8 cellular contexts compared by ENCODE assay signal in the genomic region with DNA sequence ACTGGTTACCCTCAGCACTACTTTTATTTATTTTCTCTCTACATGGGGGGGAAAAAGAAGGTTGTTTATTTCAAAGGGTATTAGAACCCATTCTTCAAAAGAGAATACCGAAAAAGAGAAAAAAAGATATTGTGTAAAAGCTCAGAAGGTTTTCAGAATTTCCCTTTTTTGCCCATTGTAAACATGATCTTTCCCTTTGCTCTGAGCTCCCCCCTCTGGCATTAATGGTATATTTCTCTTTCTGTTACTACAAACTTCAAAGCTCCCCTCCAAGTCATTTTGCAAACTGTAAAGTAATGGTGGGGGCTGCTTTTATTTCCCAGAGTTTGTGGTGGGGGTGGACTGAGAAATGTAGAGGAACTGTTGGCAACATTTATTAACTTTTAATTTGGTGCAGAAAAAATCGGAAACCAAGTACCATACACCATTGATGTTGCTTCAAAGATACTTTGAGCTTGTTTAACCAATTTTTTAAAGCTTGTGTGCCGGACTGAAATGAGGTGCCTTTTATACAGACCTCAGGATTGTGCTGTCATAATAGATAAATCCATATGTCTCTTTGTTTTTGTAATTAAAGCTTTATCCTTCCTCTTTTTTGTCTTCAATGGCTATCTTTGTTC.
A peak's percentile ranks its signal among the peaks of the same experiment; 100 is the strongest.
DNase-seq lines count a peak whose midpoint lies in the region; ATAC-seq and TF ChIP-seq lines count a peak whose summit lies in the region.

No MANE protein-coding gene starts in this region.

- no peaks in the 10 kb centered on the region for H3K36me3 ChIP-seq in MM.1S (replicated peaks; ENCODE audit: insufficient read depth, low read length)
- H3K36me3 ChIP-seq in lower lobe of right lung: no peaks in the 10 kb centered on the region
- no peaks in the 10 kb centered on the region for H3K36me3 ChIP-seq in suprapubic skin

- in situ Hi-C loops in astrocyte of the cerebellum (cut with HindIII; ENCODE audit: low sequenced_read_pairs): no loop called here

- TF ChIP-seq CTCF in MM.1S (IDR thresholded peaks at IDR 0.05; ENCODE audit: low read length) (peak; percentile 57), astrocyte of the cerebellum (IDR thresholded peaks at IDR 0.05; ENCODE audit: low read depth, low read length, missing control alignments) (peak; percentile 49), lower lobe of right lung (IDR thresholded peaks at IDR 0.05) (peak; percentile 43), suprapubic skin (IDR thresholded peaks at IDR 0.05) (peak in 1 of 2 donors; percentile 14)

- H3K4me2 ChIP-seq in MM.1S (ENCODE audit: low read depth, low read length): no peak overlapping the region

- no peaks in the 10 kb centered on the region for H4K20me1 ChIP-seq in MM.1S (ENCODE audit: insufficient read depth, low read length)

- H3K9me3 ChIP-seq in MM.1S (replicated peaks; ENCODE audit: insufficient read depth, low read length) (no peaks in the 10 kb centered on the region), lower lobe of right lung (no peaks in the 10 kb centered on the region), suprapubic skin (no peaks in the 10 kb centered on the region)

- ATAC-seq in lower lobe of right lung: no peak
- ATAC-seq in GM19452 (IDR thresholded peaks at IDR 0.05; ENCODE audit: unreplicated experiment): no peak

- peak; percentile 17 for DNase-seq in NCI-H1105 treated with DMSO at 0.1 percent for 48 hours (lab: John Stamatoyannopoulos, UW)
- DNase-seq in NCI-H1105 (lab: John Stamatoyannopoulos, UW): no peak
- peak; percentile 40 for DNase-seq in MM.1S
- peak; percentile 22 for DNase-seq in astrocyte of the cerebellum (ENCODE audit: low read depth)
- no peak for DNase-seq in lower lobe of right lung
- no peak for DNase-seq in occipital lobe (lab: John Stamatoyannopoulos, UW)
- DNase-seq in suprapubic skin (ENCODE audit: low spot score in 2 of 2): no peak

- H3K4me1 ChIP-seq in MM.1S (ENCODE audit: low read length) (no peaks in the 10 kb centered on the region), lower lobe of right lung (peaks cover 10% of the 10 kb centered on the region), suprapubic skin (peaks cover 37% of the 10 kb centered on the region)

- no peaks in the 10 kb centered on the region for H3K9me2 ChIP-seq in MM.1S (replicated peaks; ENCODE audit: insufficient read depth, low read length)

- no peak for TF ChIP-seq POLR2A in suprapubic skin (IDR thresholded peaks at IDR 0.05)

- H3K27ac ChIP-seq in MM.1S (ENCODE audit: low read length): no peak overlapping the region
- H3K27ac ChIP-seq in lower lobe of right lung: no peak overlapping the region
- H3K27ac ChIP-seq in suprapubic skin: no peak overlapping the region

- H3F3A ChIP-seq in MM.1S (ENCODE audit: insufficient read depth, low read length): no peaks in the 10 kb centered on the region

- 48% methylated on average over 3 of the region's 3 CpGs for WGBS in suprapubic skin

- no peak for TF ChIP-seq EP300 in suprapubic skin (IDR thresholded peaks at IDR 0.05)

- no peaks in the 10 kb centered on the region for H3K79me2 ChIP-seq in MM.1S (ENCODE audit: low read length)

- intact Hi-C loops in lower lobe of right lung (cut with DNase I): no loop called here

- H3K27me3 ChIP-seq in MM.1S (replicated peaks; ENCODE audit: insufficient read depth, low read length): no peaks in the 10 kb centered on the region
- H3K27me3 ChIP-seq in lower lobe of right lung (ENCODE audit: low read depth): no peaks in the 10 kb centered on the region
- H3K27me3 ChIP-seq in suprapubic skin: no peaks in the 10 kb centered on the region

- no peak overlapping the region for H3K9ac ChIP-seq in MM.1S (ENCODE audit: low read length)

- H3K4me3 ChIP-seq in MM.1S (ENCODE audit: low read length) (no peak overlapping the region), astrocyte of the cerebellum (ENCODE audit: low read depth, low read length) (no peak overlapping the region), lower lobe of right lung (no peak overlapping the region), suprapubic skin (no peak overlapping the region)

- no peak overlapping the region for H2AFZ ChIP-seq in MM.1S (ENCODE audit: low read length)

Comparison
In these comparisons a context has a peak if more than half of its experiments do, and no peak if none do; other contexts are left out.
1. DNase-seq: peak in NCI-H1105 treated with DMSO at 0.1 percent for 48 hours (single experiment), MM.1S (single experiment) and astrocyte of the cerebellum (single experiment); none in NCI-H1105 (single experiment), lower lobe of right lung (single experiment), occipital lobe (single experiment) and suprapubic skin (0 of 2).